12 cellular contexts compared by ENCODE assay signal in genomic region chr15:88908697-88909621, GRCh38. TPM values are rescaled to one million over a fixed set of nuclear protein-coding genes. Genes with fewer than 3 reads are reported as not detected.
DNase-seq lines count a peak whose midpoint lies in the region; ATAC-seq and TF ChIP-seq lines count a peak whose summit lies in the region.
"Had no signal": no experiment of that assay in that cellular context is flagged by ENCODE, and none has a peak within 500 bp of the region (broad histone marks: within the 10 kb centered on the region; RNA-seq: fewer than 3 reads in every experiment).

No MANE protein-coding gene starts in this region.

- H3K4me1 ChIP-seq in heart left ventricle: peaks cover 3 to 87% (median 71%) of the 10 kb centered on the region in 12 donors
- peaks cover 30 to 68% of the 10 kb centered on the region in 2 donors for H3K4me1 ChIP-seq in ascending aorta
- peaks cover 84% of the 10 kb centered on the region for H3K4me1 ChIP-seq in vagina

- no peaks in the 10 kb centered on the region for H3K36me3 Mint-ChIP-seq in natural killer cell

- H3K27ac ChIP-seq in heart left ventricle (peak overlapping the region in 11 of 12 donors; percentile 21 to 98 (median 88)), ascending aorta (peak overlapping the region; percentile 94), vagina (peak overlapping the region; percentile 89)
- H3K27ac ChIP-seq: left lung, pancreas had no signal

- H3K27ac Mint-ChIP-seq in natural killer cell: no peak overlapping the region

- ATAC-seq in heart left ventricle (no peak), left cardiac atrium (no peak), natural killer cell (no peak), HG02840 (IDR thresholded peaks at IDR 0.05; ENCODE audit: low FRiP score, unreplicated experiment) (no peak)
- ATAC-seq: left lung, pancreas had no signal

- DNase-seq in heart left ventricle: no peak
- DNase-seq in left cardiac atrium: no peak
- peak in 1 of 2 donors; percentile 60 for DNase-seq in ascending aorta (ENCODE audit: low spot score in 2 of 2)
- peak; percentile 41 for DNase-seq in myocyte (ENCODE audit: low read depth)
- DNase-seq in vagina (ENCODE audit: extremely low spot score in 2 of 2): no peak
- no peak for DNase-seq in NCI-H748 (lab: John Stamatoyannopoulos, UW; ENCODE audit: unreplicated experiment)
- no peak for DNase-seq in natural killer cell
- DNase-seq: activated CD4-positive, alpha-beta T cell treated with anti-CD3 and anti-CD28 coated beads, Interleukin-2, amount 10 ng/mL, durations not matched to agents 24 days and 14 days; NCI-H1694; pancreas had no signal

- H3K4me1 Mint-ChIP-seq in natural killer cell: peaks cover 19 to 37% of the 10 kb centered on the region in 2 donors

- intact Hi-C loops in heart left ventricle (cut with DNase I): loop anchor here in 6 of 10 donors (5.0 to 10.0 kb wide), 5 partner anchors 93 to 273 kb away; no protein-coding TSS in a partner anchor
- intact Hi-C loops in left cardiac atrium (cut with DNase I): loop anchor here in 1 of 2 donors (5.0 kb wide), 1 partner anchor 93 kb away; no protein-coding TSS in a partner anchor
- intact Hi-C loops in ascending aorta (cut with DNase I): no loop called here
- intact Hi-C loops in vagina (cut with DNase I): loop anchor here (5.0 kb wide), 1 partner anchor 268 kb away; no protein-coding TSS in a partner anchor
- intact Hi-C loops in natural killer cell (cut with micrococcal nuclease): loop anchor here (5.0 kb wide), 1 partner anchor 287 kb away; the partner anchor contains the start of gene AEN

- H3K9me3 ChIP-seq in heart left ventricle (no peaks in the 10 kb centered on the region), ascending aorta (no peaks in the 10 kb centered on the region), vagina (no peaks in the 10 kb centered on the region)
- H3K9me3 ChIP-seq: left lung, pancreas had no signal

- peaks cover 0 to 63% (median 44%) of the 10 kb centered on the region in 9 donors for H3K36me3 ChIP-seq in heart left ventricle
- peaks cover 42 to 72% of the 10 kb centered on the region in 2 donors for H3K36me3 ChIP-seq in ascending aorta
- H3K36me3 ChIP-seq in vagina: peaks cover 0 to 41% of the 10 kb centered on the region in 2 donors
- H3K36me3 ChIP-seq: pancreas had no signal

- WGBS in heart left ventricle, 4 donors: 68 to 85% (median 76%) methylated on average over 12 to 16 of the region's 16 CpGs

- no peaks in the 10 kb centered on the region for H3K27me3 ChIP-seq in heart left ventricle
- no peaks in the 10 kb centered on the region for H3K27me3 ChIP-seq in ascending aorta
- H3K27me3 ChIP-seq in vagina: no peaks in the 10 kb centered on the region
- H3K27me3 ChIP-seq: pancreas had no signal

- H3K4me3 ChIP-seq in heart left ventricle (peak overlapping the region in 8 of 12 donors; percentile 61 to 94 (median 86)), ascending aorta (peak overlapping the region; percentile 88 to 89), vagina (peak overlapping the region in 1 of 2 donors; percentile 2)
- H3K4me3 ChIP-seq: left lung, pancreas had no signal

- no peak for TF ChIP-seq CTCF in heart left ventricle (IDR thresholded peaks at IDR 0.05)
- TF ChIP-seq CTCF in ascending aorta (IDR thresholded peaks at IDR 0.05): no peak
- no peak for TF ChIP-seq CTCF in vagina (IDR thresholded peaks at IDR 0.05)
- no peak for TF ChIP-seq CTCF in natural killer cell (IDR thresholded peaks at IDR 0.05)

- no peaks in the 10 kb centered on the region for H3K9me3 Mint-ChIP-seq in natural killer cell
- H3K9me3 Mint-ChIP-seq: activated CD4-positive, alpha-beta T cell treated with anti-CD3 and anti-CD28 coated beads, Interleukin-2, amount 10 ng/mL, durations not matched to agents 24 days and 14 days had no signal

- no peaks in the 10 kb centered on the region for H3K27me3 Mint-ChIP-seq in natural killer cell (ENCODE audit: low read depth in 2 of 2)
- H3K27me3 Mint-ChIP-seq: activated CD4-positive, alpha-beta T cell treated with anti-CD3 and anti-CD28 coated beads, Interleukin-2, amount 10 ng/mL, durations not matched to agents 24 days and 14 days had no signal

- TF ChIP-seq POLR2A in heart left ventricle (IDR thresholded peaks at IDR 0.05) (no peak), vagina (IDR thresholded peaks at IDR 0.05) (no peak)

- H3K4me3 Mint-ChIP-seq in natural killer cell: no peak overlapping the region
- H3K4me3 Mint-ChIP-seq: activated CD4-positive, alpha-beta T cell treated with anti-CD3 and anti-CD28 coated beads, Interleukin-2, amount 10 ng/mL, durations not matched to agents 24 days and 14 days had no signal

RNA-seq across cellular contexts. Expression of gene MFGE8, which starts 4.2 kb away (rescaled TPM):
- total RNA-seq in heart left ventricle (100 to 1,000 TPM; 352 to 732 (median 556) TPM), left cardiac atrium (100 to 1,000 TPM; 250 to 412 TPM), ascending aorta (1,738 TPM), myocyte (149 and 193 TPM in 2 replicates), vagina (513 TPM), natural killer cell (100 to 1,000 TPM in 1 of 3 donors, 10 to 100 TPM in 2; 39.0 to 110 (median 72.5) TPM)
- 100 to 1,000 TPM; 386 to 639 TPM for polyA plus RNA-seq in heart left ventricle
- 797 TPM for polyA plus RNA-seq in myocyte (2012)

RNA-seq across cellular contexts. Expression of gene HAPLN3, which starts 13.6 kb away (rescaled TPM):
- total RNA-seq in heart left ventricle (10 to 100 TPM in 1 of 9 donors, 1 to 10 TPM in 8; 1.2 to 32.9 (median 3.3) TPM), left cardiac atrium (1 to 10 TPM; 3.3 to 7.2 TPM), ascending aorta (189 TPM), myocyte (8.7 and 11.9 TPM in 2 replicates), vagina (16.9 TPM), natural killer cell (10 to 100 TPM; 10.1 to 10.8 (median 10.4) TPM)
- polyA plus RNA-seq in heart left ventricle: 1 to 10 TPM; 1.5 to 6.8 TPM
- polyA plus RNA-seq in myocyte (2012): 17.5 TPM
